Comparison of ENCODE assay signal across 19 cellular contexts in genomic region chr11:130520231-130520630, GRCh38.
A peak's percentile ranks its signal among the peaks of the same experiment; 100 is the strongest.
DNase-seq lines count a peak whose midpoint lies in the region; ATAC-seq and TF ChIP-seq lines count a peak whose summit lies in the region.
"Had no signal": no experiment of that assay in that cellular context is flagged by ENCODE, and none has a peak within 500 bp of the region (broad histone marks: within the 10 kb centered on the region; RNA-seq: fewer than 3 reads in every experiment).

No MANE protein-coding gene starts in this region.

- peaks cover 5 to 13% of the 10 kb centered on the region in 2 donors for H3K4me1 ChIP-seq in lung (ENCODE audit: control insufficient read depth in 2 of 2, insufficient read depth in 2 of 2, low read length in 2 of 2)
- H3K4me1 ChIP-seq in smooth muscle cell (ENCODE audit: low read depth) = peaks cover 5% of the 10 kb centered on the region
- H3K4me1 ChIP-seq: neural progenitor cell had no signal

- H3K79me2 ChIP-seq in smooth muscle cell (ENCODE audit: low read depth) = no peaks in the 10 kb centered on the region

- WGBS in lung, 2 donors = 77 to 85% methylated on average over 7 of the region's 7 CpGs
- WGBS in smooth muscle cell (ENCODE audit: low lambda C conversion rate) = 31% methylated on average over 7 of the region's 7 CpGs

- H3K27me3 ChIP-seq in lung (ENCODE audit: control insufficient read depth, insufficient read depth) (no peaks in the 10 kb centered on the region), smooth muscle cell (ENCODE audit: low read depth) (no peaks in the 10 kb centered on the region)
- H3K27me3 ChIP-seq: BLaER1 treated with 17β-estradiol and CSF1 and Interleukin-3, amounts not matched to agents 10 nM and 100 nM; neural progenitor cell had no signal

- peak; percentile 12 for DNase-seq in D341Med (ENCODE audit: low spot score)
- DNase-seq in fibroblast of mammary gland (ENCODE audit: low read depth) = peak; percentile 13
- peak; percentile 27 for DNase-seq in lung (ENCODE audit: low spot score)
- DNase-seq in smooth muscle cell (lab: John Stamatoyannopoulos, UW; ENCODE audit: unreplicated experiment) = no peak
- DNase-seq in GM10266 (ENCODE audit: extremely low spot score) = no peak
- no peak for DNase-seq in activated T-cell treated with anti-CD3 and anti-CD28 coated beads, Interleukin-2, amount 50 U/mL, for 1 hour
- no peak for DNase-seq in hepatic stellate cell (ENCODE audit: low spot score)
- DNase-seq: activated CD4-positive, alpha-beta T cell treated with anti-CD3 and anti-CD28 coated beads for 36 hours; activated gamma-delta T cell; anterior cingulate cortex; GF-D8; HFFc6; NCI-H2081; NCI-H446 treated with DMSO at 0.1 percent for 48 hours; retina; stimulated activated CD4-positive, alpha-beta T cell treated with anti-CD3 and anti-CD28 coated beads, Interleukin-2, amount 100 ng/mL, for 24 hours had no signal

- H2AFZ ChIP-seq in smooth muscle cell (ENCODE audit: low read depth) = peak overlapping the region; percentile 64
- H2AFZ ChIP-seq: neural progenitor cell had no signal

- TF ChIP-seq CTCF in fibroblast of mammary gland (conservative IDR thresholded peaks at IDR 0.05; ENCODE audit: control insufficient read depth, insufficient read depth, low read depth, low read length) = no peak
- TF ChIP-seq CTCF in lung (IDR thresholded peaks at IDR 0.05; ENCODE audit: control extremely low read depth, extremely low read depth) = no peak
- TF ChIP-seq CTCF in smooth muscle cell (IDR thresholded peaks at IDR 0.05; ENCODE audit: borderline replicate concordance, insufficient read depth, poor library complexity, severe bottlenecking) = no peak
- no peak for TF ChIP-seq CTCF in GM10266 (IDR thresholded peaks at IDR 0.05; ENCODE audit: control insufficient read depth, insufficient read depth, low read depth, missing control alignments)

- H4K20me1 ChIP-seq in smooth muscle cell (ENCODE audit: low read depth) = no peaks in the 10 kb centered on the region
- H4K20me1 ChIP-seq: BLaER1 treated with 17β-estradiol and CSF1 and Interleukin-3, amounts not matched to agents 10 nM and 100 nM had no signal

- H3K9me3 ChIP-seq in lung (ENCODE audit: control insufficient read depth in 2 of 2, insufficient read depth in 1 of 2, low read length in 1 of 2) (peaks cover 0 to 3% of the 10 kb centered on the region in 2 donors), smooth muscle cell (replicated peaks; ENCODE audit: low read depth) (no peaks in the 10 kb centered on the region)

- no peak overlapping the region for H3K4me3 ChIP-seq in fibroblast of mammary gland (ENCODE audit: control insufficient read depth, low read depth, low read length)
- no peak overlapping the region for H3K4me3 ChIP-seq in lung
- H3K4me3 ChIP-seq in smooth muscle cell = no peak overlapping the region
- H3K4me3 ChIP-seq: BLaER1 treated with 17β-estradiol and CSF1 and Interleukin-3, amounts not matched to agents 10 nM and 100 nM; neural progenitor cell had no signal

- H3F3A ChIP-seq in smooth muscle cell (ENCODE audit: low read depth) = peaks cover 4% of the 10 kb centered on the region

- peak overlapping the region; percentile 8 for H3K4me2 ChIP-seq in smooth muscle cell
- H3K4me2 ChIP-seq: BLaER1 treated with 17β-estradiol and CSF1 and Interleukin-3, amounts not matched to agents 10 nM and 100 nM; neural progenitor cell had no signal

- no peak overlapping the region for H3K9ac ChIP-seq in smooth muscle cell (ENCODE audit: low read depth)
- H3K9ac ChIP-seq: BLaER1 treated with 17β-estradiol and CSF1 and Interleukin-3, amounts not matched to agents 10 nM and 100 nM; neural progenitor cell had no signal

- H3K27ac ChIP-seq in lung (ENCODE audit: low read depth in 1 of 2, low read length in 1 of 2) (peak overlapping the region; percentile 35 to 60), smooth muscle cell (ENCODE audit: low read depth) (peak overlapping the region; percentile 56)
- H3K27ac ChIP-seq: BLaER1 treated with 17β-estradiol and CSF1 and Interleukin-3, amounts not matched to agents 10 nM and 100 nM; neural progenitor cell had no signal

- ATAC-seq in lung (ENCODE audit: insufficient read depth, low FRiP score) = no peak
- no peak for ATAC-seq in activated CD4-positive, CD25-positive, alpha-beta regulatory T cell treated with anti-CD3 and anti-CD28 coated beads, Interleukin-2, amount 50 U/mL, for 24 hours
- ATAC-seq: activated CD4-positive, alpha-beta T cell treated with anti-CD3 and anti-CD28 coated beads for 36 hours had no signal

- H3K36me3 ChIP-seq in lung (ENCODE audit: control insufficient read depth in 2 of 2, insufficient read depth in 2 of 2, low read length in 2 of 2) (no peaks in the 10 kb centered on the region), smooth muscle cell (ENCODE audit: low read depth) (no peaks in the 10 kb centered on the region)
- H3K36me3 ChIP-seq: BLaER1 treated with 17β-estradiol and CSF1 and Interleukin-3, amounts not matched to agents 10 nM and 100 nM; neural progenitor cell had no signal

Comparison
In these comparisons a context has a peak if more than half of its experiments do, and no peak if none do; other contexts are left out.
1. DNase-seq: peak in D341Med (single experiment), fibroblast of mammary gland (single experiment) and lung (single experiment); none in smooth muscle cell (single experiment), GM10266 (single experiment), activated T-cell treated with anti-CD3 and anti-CD28 coated beads, Interleukin-2, amount 50 U/mL, for 1 hour (single experiment) and hepatic stellate cell (single experiment).